In genomic region chr3:188212308-188212969, GRCh38 we compare ENCODE assay signal across 11 cellular contexts. TPM values are rescaled to one million over a fixed set of nuclear protein-coding genes. Genes with fewer than 3 reads are reported as not detected.
DNase-seq lines count a peak whose midpoint lies in the region; ATAC-seq, FAIRE-seq and TF ChIP-seq lines count a peak whose summit lies in the region.
"Had no signal": no experiment of that assay in that cellular context is flagged by ENCODE, and none has a peak within 500 bp of the region (broad histone marks: within the 10 kb centered on the region; RNA-seq: fewer than 3 reads in every experiment).

No MANE protein-coding gene starts in this region.

- FAIRE-seq in HTR-8/SVneo (lab: Jason Lieb, UNC), result no peak
- FAIRE-seq: GM12892 had no signal

- no peaks in the 10 kb centered on the region for H3K9me3 ChIP-seq in duodenal mucosa (ENCODE audit: control insufficient read depth in 1 of 2, low read length in 2 of 2)
- H3K9me3 ChIP-seq in upper lobe of right lung, result no peaks in the 10 kb centered on the region

- peak overlapping the region; percentile 0 for H3K18ac ChIP-seq in mesendoderm (ENCODE audit: low read length)

- H2BK5ac ChIP-seq in mesendoderm (ENCODE audit: low read length), result peak overlapping the region; percentile 35

- TF ChIP-seq CTCF in upper lobe of right lung (IDR thresholded peaks at IDR 0.05), result no peak

- peak overlapping the region; percentile 83 for H3K27ac ChIP-seq in duodenal mucosa (ENCODE audit: low read depth, low read length)
- H3K27ac ChIP-seq in mesendoderm (ENCODE audit: low read depth, low read length), result no peak overlapping the region
- peak overlapping the region; percentile 70 for H3K27ac ChIP-seq in upper lobe of right lung

- DNase-seq in HuH-7 (ENCODE audit: low spot score), result peak; percentile 5
- peak; percentile 87 for DNase-seq in mesendoderm
- DNase-seq in upper lobe of right lung, result no peak
- no peak for DNase-seq in D341Med (ENCODE audit: low spot score)
- no peak for DNase-seq in HTR-8/SVneo (ENCODE audit: insufficient read length, low spot score)
- DNase-seq in stimulated activated CD4-positive, alpha-beta T cell treated with anti-CD3 and anti-CD28 coated beads, Interleukin-1b, Interleukin-23, amount 100 ng/mL, for 48 hours, result no peak
- DNase-seq: NCI-H1105 treated with DMSO at 0.1 percent for 48 hours; stimulated activated CD4-positive, alpha-beta T cell treated with anti-CD3 and anti-CD28 coated beads, Interleukin-2, amount 100 ng/mL, for 24 hours; T-helper 1 cell had no signal

- H2AK5ac ChIP-seq in mesendoderm (ENCODE audit: low read length), result no peak overlapping the region

- no peak overlapping the region for H4K5ac ChIP-seq in mesendoderm (ENCODE audit: low read length)

- no peak overlapping the region for H3K4me2 ChIP-seq in mesendoderm (ENCODE audit: low read length)

- peaks cover 3 to 7% of the 10 kb centered on the region in 2 donors for H3K36me3 ChIP-seq in duodenal mucosa (ENCODE audit: control insufficient read depth in 1 of 2, insufficient read depth in 2 of 2, low read length in 2 of 2)
- H3K36me3 ChIP-seq in mesendoderm (ENCODE audit: control insufficient read depth, insufficient read depth, low read length), result no peaks in the 10 kb centered on the region
- peaks cover 5% of the 10 kb centered on the region for H3K36me3 ChIP-seq in upper lobe of right lung

- peak overlapping the region; percentile 29 for H3K23ac ChIP-seq in mesendoderm (ENCODE audit: low read length)

- ATAC-seq in upper lobe of right lung, result peak; percentile 67

- H3K27me3 ChIP-seq in duodenal mucosa (ENCODE audit: control insufficient read depth in 1 of 2, insufficient read depth in 2 of 2, low read length in 2 of 2), result no peaks in the 10 kb centered on the region
- no peaks in the 10 kb centered on the region for H3K27me3 ChIP-seq in mesendoderm (ENCODE audit: insufficient read depth, low read length, poor library complexity)
- no peaks in the 10 kb centered on the region for H3K27me3 ChIP-seq in upper lobe of right lung

- peak overlapping the region; percentile 80 for H3K56ac ChIP-seq in mesendoderm (ENCODE audit: low read length)

- H3K79me1 ChIP-seq in mesendoderm (ENCODE audit: low read length), result peaks cover 17% of the 10 kb centered on the region

- no peak overlapping the region for H2BK120ac ChIP-seq in mesendoderm (ENCODE audit: low read depth, low read length)

- no peak overlapping the region for H4K8ac ChIP-seq in mesendoderm (ENCODE audit: low read depth, low read length)

- H3K79me2 ChIP-seq in mesendoderm (ENCODE audit: control insufficient read depth, insufficient read depth, low read length), result peaks cover 12% of the 10 kb centered on the region

- intact Hi-C loops in upper lobe of right lung (cut with DNase I), result no loop called here

- H3K9ac ChIP-seq in duodenal mucosa (ENCODE audit: low read depth in 1 of 2, low read length in 2 of 2) (peak overlapping the region in 1 of 2 donors; percentile 26), mesendoderm (ENCODE audit: low read length) (peak overlapping the region; percentile 56)

- peak overlapping the region; percentile 8 for H3K4ac ChIP-seq in mesendoderm (ENCODE audit: low read depth, low read length)

- H3K4me1 ChIP-seq in duodenal mucosa (ENCODE audit: control insufficient read depth in 1 of 2, insufficient read depth in 2 of 2, low read length in 2 of 2) (peaks cover 43 to 45% of the 10 kb centered on the region in 2 donors), mesendoderm (ENCODE audit: control insufficient read depth, low read depth, low read length) (peaks cover 6% of the 10 kb centered on the region), upper lobe of right lung (peaks cover 36% of the 10 kb centered on the region)

- H3K4me3 ChIP-seq in duodenal mucosa (ENCODE audit: low read depth in 1 of 2, low read length in 2 of 2) (no peak overlapping the region), mesendoderm (ENCODE audit: low read length) (no peak overlapping the region), upper lobe of right lung (peak overlapping the region; percentile 14)

- no CpG with 5 or more reads among the region's 9 CpGs for WGBS in mesendoderm (ENCODE audit: extremely low coverage, insufficient coverage, low lambda C conversion rate)

- H2BK15ac ChIP-seq in mesendoderm (replicated peaks; ENCODE audit: low read depth), result no peak overlapping the region

RNA-seq across cellular contexts. Expression of gene LPP, which starts 58.5 kb away (rescaled TPM):
- polyA plus RNA-seq in mesendoderm (2013, experiment 1 of 2), result 30.8 TPM
- polyA plus RNA-seq in mesendoderm (2013, experiment 2 of 2), result 28.3 TPM
- total RNA-seq in upper lobe of right lung, result 191 TPM

Comparison
In these comparisons a context has a peak if more than half of its experiments do, and no peak if none do; other contexts are left out.
1. DNase-seq: peak in HuH-7 (single experiment) and mesendoderm (single experiment); none in upper lobe of right lung (single experiment), D341Med (single experiment), HTR-8/SVneo (single experiment) and stimulated activated CD4-positive, alpha-beta T cell treated with anti-CD3 and anti-CD28 coated beads, Interleukin-1b, Interleukin-23, amount 100 ng/mL, for 48 hours (single experiment).